25 cellular contexts compared by ENCODE assay signal in the genomic region with DNA sequence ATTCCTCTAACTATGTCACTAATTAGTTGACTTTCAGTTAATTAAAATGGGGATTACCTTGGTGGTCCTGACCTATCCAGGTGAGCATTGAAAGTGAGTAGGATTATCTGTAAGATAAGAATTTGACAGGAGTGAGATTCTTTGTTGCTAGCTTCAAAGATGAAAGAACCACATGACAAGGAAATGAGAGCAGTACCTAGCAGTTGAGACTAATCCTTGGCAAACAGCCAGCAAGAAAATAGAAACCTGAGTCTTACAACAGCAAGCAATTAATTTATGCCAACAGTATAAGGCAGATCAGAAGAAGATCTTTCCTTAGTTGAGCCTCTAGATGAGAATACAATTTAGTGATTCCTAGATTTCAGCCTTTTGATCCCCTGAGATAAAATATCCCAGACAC.
A peak's percentile ranks its signal among the peaks of the same experiment; 100 is the strongest.
DNase-seq lines count a peak whose midpoint lies in the region; ATAC-seq, FAIRE-seq and TF ChIP-seq lines count a peak whose summit lies in the region.
"Had no signal": no experiment of that assay in that cellular context is flagged by ENCODE, and none has a peak within 500 bp of the region (broad histone marks: within the 10 kb centered on the region; RNA-seq: fewer than 3 reads in every experiment).

No MANE protein-coding gene starts in this region.

- no peaks in the 10 kb centered on the region for H3K36me3 Mint-ChIP-seq in MCF 10A (ENCODE audit: insufficient read depth, unreplicated experiment)
- H3K36me3 Mint-ChIP-seq: CD14-positive monocyte; stimulated activated effector memory CD8-positive, alpha-beta T cell treated with anti-CD3 and anti-CD28 coated beads, Interleukin-12 subunit alpha, Interleukin-12 subunit beta, amount 100 ng/mL, for 72 hours had no signal

- H3K9ac ChIP-seq in mammary epithelial cell (ENCODE audit: insufficient read depth, low read length) (no peak overlapping the region), MM.1S (ENCODE audit: low read length) (no peak overlapping the region)
- H3K9ac ChIP-seq: SK-N-SH had no signal

- no peak overlapping the region for H3K27ac Mint-ChIP-seq in MCF 10A (ENCODE audit: low read depth, unreplicated experiment)
- H3K27ac Mint-ChIP-seq: activated B cell treated with CpG ODN at 0.5 μM for 24 hours; CD14-positive monocyte; stimulated activated effector memory CD8-positive, alpha-beta T cell treated with anti-CD3 and anti-CD28 coated beads, Interleukin-12 subunit alpha, Interleukin-12 subunit beta, amount 100 ng/mL, for 72 hours; T-helper 2 cell treated with Interferon-gamma antibody and Interleukin-4, amounts not matched to agents 5 μg/mL and 100 μg/mL, for 36 hours had no signal

- POLR2A ChIA-PET in MCF 10A (lab: Yijun Ruan, JAX): no interaction called here

- H3K27ac ChIP-seq in mammary epithelial cell (ENCODE audit: insufficient read depth, low read depth, low read length) (no peak overlapping the region), MM.1S (ENCODE audit: low read length) (no peak overlapping the region), coronary artery (no peak overlapping the region)
- H3K27ac ChIP-seq: lower lobe of right lung, prostate gland, RWPE1 had no signal

- H3K4me1 Mint-ChIP-seq in MCF 10A (ENCODE audit: insufficient read depth, unreplicated experiment): no peaks in the 10 kb centered on the region
- H3K4me1 Mint-ChIP-seq: activated B cell treated with CpG ODN at 0.5 μM for 24 hours; CD14-positive monocyte; stimulated activated effector memory CD8-positive, alpha-beta T cell treated with anti-CD3 and anti-CD28 coated beads, Interleukin-12 subunit alpha, Interleukin-12 subunit beta, amount 100 ng/mL, for 72 hours had no signal

- TF ChIP-seq CTCF in MCF 10A (IDR thresholded peaks at IDR 0.05; ENCODE audit: unreplicated experiment): no peak
- no peak for TF ChIP-seq CTCF in mammary epithelial cell (conservative IDR thresholded peaks at IDR 0.05 in 1 of 2, IDR thresholded peaks at IDR 0.05 in 1 of 2; ENCODE audit: extremely low read depth in 1 of 2, insufficient read depth in 1 of 2, low read depth in 1 of 2, low read length in 2 of 2)
- TF ChIP-seq CTCF in MM.1S (IDR thresholded peaks at IDR 0.05; ENCODE audit: low read length): no peak
- no peak for TF ChIP-seq CTCF in bronchial epithelial cell (IDR thresholded peaks at IDR 0.05; ENCODE audit: insufficient read depth, low read length, severe bottlenecking)
- TF ChIP-seq CTCF in coronary artery (IDR thresholded peaks at IDR 0.05): no peak

- no peaks in the 10 kb centered on the region for H3K36me3 ChIP-seq in mammary epithelial cell (ENCODE audit: insufficient read depth, low read length)
- no peaks in the 10 kb centered on the region for H3K36me3 ChIP-seq in MM.1S (replicated peaks; ENCODE audit: insufficient read depth, low read length)
- no peaks in the 10 kb centered on the region for H3K36me3 ChIP-seq in bronchial epithelial cell (ENCODE audit: control insufficient read depth, insufficient read depth, low read length)
- H3K36me3 ChIP-seq: lower lobe of right lung, prostate gland had no signal

- no peak overlapping the region for H3K4me3 Mint-ChIP-seq in MCF 10A (ENCODE audit: unreplicated experiment)
- H3K4me3 Mint-ChIP-seq: activated B cell treated with CpG ODN at 0.5 μM for 24 hours; CD14-positive monocyte; stimulated activated effector memory CD8-positive, alpha-beta T cell treated with anti-CD3 and anti-CD28 coated beads, Interleukin-12 subunit alpha, Interleukin-12 subunit beta, amount 100 ng/mL, for 72 hours; T-helper 2 cell treated with Interferon-gamma antibody and Interleukin-4, amounts not matched to agents 5 μg/mL and 100 μg/mL, for 36 hours had no signal

- ATAC-seq in HG03108 (IDR thresholded peaks at IDR 0.05; ENCODE audit: unreplicated experiment): no peak
- ATAC-seq: lower lobe of right lung; stimulated activated effector memory CD8-positive, alpha-beta T cell treated with anti-CD3 and anti-CD28 coated beads, Interleukin-12 subunit alpha, Interleukin-12 subunit beta, amount 100 ng/mL, for 72 hours had no signal

- DNase-seq in MCF 10A (ENCODE audit: unreplicated experiment): peak; percentile 24
- DNase-seq in mammary epithelial cell: no peak
- peak; percentile 69 for DNase-seq in MM.1S
- peak; percentile 0 for DNase-seq in bronchial epithelial cell (ENCODE audit: low read depth)
- no peak for DNase-seq in coronary artery (ENCODE audit: low spot score)
- no peak for DNase-seq in stimulated activated CD4-positive, alpha-beta T cell treated with anti-CD3 and anti-CD28 coated beads, Interleukin-15, amount 100 ng/mL, for 24 hours
- DNase-seq: activated B cell treated with CpG ODN at 0.5 μM for 24 hours; activated CD4-positive, alpha-beta T cell treated with anti-CD3 and anti-CD28 coated beads, Interleukin-2, amount 50 U/mL, for 48 hours; activated CD8-positive, alpha-beta memory T cell treated with anti-CD3 and anti-CD28 coated beads, Interleukin-2, amount 50 U/mL, for 48 hours; effector CD8-positive, alpha-beta T cell; foreskin melanocyte; islet precursor cell; lower lobe of right lung; NCI-H1436; NCI-H345; SK-N-SH; stimulated activated CD4-positive, alpha-beta T cell treated with anti-CD3 and anti-CD28 coated beads, Interleukin-2, amount 100 ng/mL, for 24 hours had no signal

- H3K9me3 ChIP-seq in mammary epithelial cell (replicated peaks; ENCODE audit: insufficient read depth, low read length) (peaks cover 21% of the 10 kb centered on the region), MM.1S (replicated peaks; ENCODE audit: insufficient read depth, low read length) (no peaks in the 10 kb centered on the region)
- H3K9me3 ChIP-seq: lower lobe of right lung, prostate gland, SK-N-SH had no signal

- BruUV-seq in MCF 10A (replicated peaks; lab: Mats Ljungman, UMichigan) (no TSS peak), mammary epithelial cell (replicated peaks; lab: Mats Ljungman, UMichigan) (no TSS peak)

- FAIRE-seq in bronchial epithelial cell (lab: Jason Lieb, UNC): no peak
- FAIRE-seq: G401.6, HTR-8/SVneo had no signal

- CTCF ChIA-PET in MCF 10A (lab: Yijun Ruan, JAX) (no interaction called here), mammary epithelial cell (lab: Charles Lee; ENCODE audit: low non-redundant PET) (no interaction called here)

- H2AFZ ChIP-seq in mammary epithelial cell (ENCODE audit: low read depth, low read length): no peak overlapping the region
- no peak overlapping the region for H2AFZ ChIP-seq in MM.1S (ENCODE audit: low read length)

- dilution Hi-C loops in mammary epithelial cell (cut with HindIII; ENCODE audit: low sequenced_read_pairs): no loop called here

- no peaks in the 10 kb centered on the region for H3F3A ChIP-seq in MM.1S (ENCODE audit: insufficient read depth, low read length)

- H3K4me1 ChIP-seq in mammary epithelial cell (ENCODE audit: insufficient read depth, low read length) (no peaks in the 10 kb centered on the region), MM.1S (ENCODE audit: low read length) (no peaks in the 10 kb centered on the region)
- H3K4me1 ChIP-seq: lower lobe of right lung, prostate gland had no signal

- H3K79me2 ChIP-seq in mammary epithelial cell (ENCODE audit: insufficient read depth, low read length) (no peaks in the 10 kb centered on the region), MM.1S (ENCODE audit: low read length) (no peaks in the 10 kb centered on the region)

- in situ Hi-C loops in mammary epithelial cell (cut with MboI; ENCODE audit: low sequenced_read_pairs in 2 of 2): no loop called here

- no peaks in the 10 kb centered on the region for H4K20me1 ChIP-seq in mammary epithelial cell (ENCODE audit: insufficient read depth, low read length)
- H4K20me1 ChIP-seq in MM.1S (ENCODE audit: insufficient read depth, low read length): no peaks in the 10 kb centered on the region

- H3K4me3 ChIP-seq in mammary epithelial cell (replicated peaks in 1 of 3; ENCODE audit: insufficient read depth in 1 of 3, low read depth in 2 of 3, low read length in 3 of 3) (no peak overlapping the region), MM.1S (ENCODE audit: low read length) (no peak overlapping the region), bronchial epithelial cell (ENCODE audit: low read depth, low read length) (no peak overlapping the region), coronary artery (no peak overlapping the region)
- H3K4me3 ChIP-seq: lower lobe of right lung, prostate gland had no signal

- H3K9me3 Mint-ChIP-seq in MCF 10A (ENCODE audit: unreplicated experiment): peaks cover 11% of the 10 kb centered on the region
- H3K9me3 Mint-ChIP-seq: activated B cell treated with CpG ODN at 0.5 μM for 24 hours had no signal

- H3K9me2 ChIP-seq in MM.1S (replicated peaks; ENCODE audit: insufficient read depth, low read length): no peaks in the 10 kb centered on the region
- H3K9me2 ChIP-seq: SK-N-SH had no signal

- H3K27me3 ChIP-seq in mammary epithelial cell (ENCODE audit: insufficient read depth, low read length) (no peaks in the 10 kb centered on the region), MM.1S (replicated peaks; ENCODE audit: insufficient read depth, low read length) (no peaks in the 10 kb centered on the region), bronchial epithelial cell (ENCODE audit: control insufficient read depth, insufficient read depth, low read length) (no peaks in the 10 kb centered on the region)

- intact Hi-C loops in MCF 10A (cut with micrococcal nuclease): no loop called here
- intact Hi-C loops in mammary epithelial cell (cut with micrococcal nuclease): no loop called here

- no peak overlapping the region for H3K4me2 ChIP-seq in mammary epithelial cell (ENCODE audit: insufficient read depth, low read depth, low read length)
- no peak overlapping the region for H3K4me2 ChIP-seq in MM.1S (ENCODE audit: low read depth, low read length)
- H3K4me2 ChIP-seq: SK-N-SH had no signal

- no peaks in the 10 kb centered on the region for H3K27me3 Mint-ChIP-seq in MCF 10A (ENCODE audit: insufficient read depth, unreplicated experiment)
- H3K27me3 Mint-ChIP-seq: activated B cell treated with CpG ODN at 0.5 μM for 24 hours had no signal

Comparison
In these comparisons a context has a peak if more than half of its experiments do, and no peak if none do; other contexts are left out.
1. DNase-seq: peak in MCF 10A (single experiment), MM.1S (single experiment) and bronchial epithelial cell (single experiment); none in mammary epithelial cell (single experiment), coronary artery (single experiment) and stimulated activated CD4-positive, alpha-beta T cell treated with anti-CD3 and anti-CD28 coated beads, Interleukin-15, amount 100 ng/mL, for 24 hours (single experiment).